ENCODE assay signal across 1 cellular context in genomic region chr7:132489776-132490237, GRCh38.
A peak's percentile ranks its signal among the peaks of the same experiment; 100 is the strongest.
TF ChIP-seq lines count a peak whose summit lies in the region.

No MANE protein-coding gene starts in this region.

TF ChIP-seq in K562, 482 proteins besides CTCF, POLR2A, EP300 and RAD21 (continued from another document):
- TF ChIP-seq ZMIZ1 (IDR thresholded peaks at IDR 0.05; ENCODE audit: low read depth in 2 of 2, low read length in 2 of 2) (peak in 1 of 2 experiments; percentile 73; a peak in 2 of 4 replicates), HBP1 (CRISPR knock-in tag; IDR thresholded peaks at IDR 0.05) (peak; percentile 79; the same call in 1 of the 2 replicates), CBFA2T3 (IDR thresholded peaks at IDR 0.05) (peak; percentile 93), U2AF1 (optimal IDR thresholded peaks at IDR 0.05; ENCODE audit: low read depth, low read length) (no peak), ETV5 (CRISPR knock-in tag; IDR thresholded peaks at IDR 0.05; ENCODE audit: low read depth) (peak; percentile 89), E2F4 (CRISPR knock-in tag; IDR thresholded peaks at IDR 0.05; ENCODE audit: low read depth) (no peak), SAFB (IDR thresholded peaks at IDR 0.05; ENCODE audit: borderline replicate concordance, low read depth, low read length) (no peak), SREBF1 (IDR thresholded peaks at IDR 0.05; ENCODE audit: borderline replicate concordance, low read depth, low read length) (no peak), E2F5 (CRISPR knock-in tag; IDR thresholded peaks at IDR 0.05) (peak; percentile 44; the same call in 1 of the 2 replicates), CTBP1 (IDR thresholded peaks at IDR 0.05; ENCODE audit: borderline replicate concordance) (peak; percentile 64; the same call in 1 of the 2 replicates), TBL1XR1 (IDR thresholded peaks at IDR 0.05; ENCODE audit: low read length in 2 of 2) (0 out of 4 replicates have a peak, but pooled peaks of 1 of the 2 experiments have one; percentile 26), THRB (CRISPR knock-in tag; conservative IDR thresholded peaks at IDR 0.05) (peak; percentile 69; the same call in 1 of the 2 replicates), SNAPC5 (CRISPR knock-in tag; IDR thresholded peaks at IDR 0.05) (no peak), MITF (IDR thresholded peaks at IDR 0.05) (peak; percentile 44; the same call in 1 of the 2 replicates), CREB1 (IDR thresholded peaks at IDR 0.05) (no peak), CREB1 (CRISPR knock-in tag; IDR thresholded peaks at IDR 0.05) (no peak), VEZF1 (CRISPR knock-in tag; IDR thresholded peaks at IDR 0.05) (peak; percentile 55), SMARCE1 (IDR thresholded peaks at IDR 0.05) (peak; percentile 67; the same call in 1 of the 2 replicates), ZNF639 (CRISPR knock-in tag; conservative IDR thresholded peaks at IDR 0.05 in 1 of 2, IDR thresholded peaks at IDR 0.05 in 1 of 2) (no peak), GATA2 (CRISPR knock-in tag; IDR thresholded peaks at IDR 0.05) (peak; percentile 55; the same call in 1 of the 2 replicates), RUNX1 (IDR thresholded peaks at IDR 0.05; ENCODE audit: low read depth) (peak; percentile 77; the same call in 1 of the 2 replicates), ZNF589 (CRISPR knock-in tag; IDR thresholded peaks at IDR 0.05; ENCODE audit: low read depth) (peak; percentile 95), NRF1 (conservative IDR thresholded peaks at IDR 0.05 in 1 of 2, IDR thresholded peaks at IDR 0.05 in 1 of 2) (0 out of 4 replicates have a peak, but pooled peaks have one; percentile 15 to 32), SMAD4 (CRISPR knock-in tag; conservative IDR thresholded peaks at IDR 0.05) (peak; percentile 95), RNF2 (IDR thresholded peaks at IDR 0.05) (peak; percentile 86), ATF6 (CRISPR knock-in tag; IDR thresholded peaks at IDR 0.05) (no peak), ZKSCAN1 (IDR thresholded peaks at IDR 0.05; ENCODE audit: low read depth, low read length) (no peak), DACH1 (IDR thresholded peaks at IDR 0.05; ENCODE audit: partially characterized antibody) (no peak), ZNF586 (CRISPR knock-in tag; conservative IDR thresholded peaks at IDR 0.05) (no peak), CXXC5 (CRISPR knock-in tag; IDR thresholded peaks at IDR 0.05) (peak; percentile 37), ESRRB (CRISPR knock-in tag; IDR thresholded peaks at IDR 0.05; ENCODE audit: borderline replicate concordance) (no peak), RFX7 (CRISPR knock-in tag; IDR thresholded peaks at IDR 0.05) (no peak), KLF1 (tag; IDR thresholded peaks at IDR 0.05) (no peak), FOXM1 (IDR thresholded peaks at IDR 0.05; ENCODE audit: low read depth) (peak; percentile 77), FOXM1 (CRISPR knock-in tag; IDR thresholded peaks at IDR 0.05; ENCODE audit: low read depth) (no peak), HDAC3 (IDR thresholded peaks at IDR 0.05; ENCODE audit: borderline replicate concordance, partially characterized antibody) (peak; percentile 69), PYGO2 (tag; IDR thresholded peaks at IDR 0.05) (no peak), ZFP91 (CRISPR knock-in tag; IDR thresholded peaks at IDR 0.05) (no peak)
